ENCODE assay signal across 16 cellular contexts in genomic region chr22:40510965-40511364, GRCh38.
DNase-seq lines count a peak whose midpoint lies in the region; ATAC-seq, FAIRE-seq and TF ChIP-seq lines count a peak whose summit lies in the region.
"Had no signal": no experiment of that assay in that cellular context is flagged by ENCODE, and none has a peak within 500 bp of the region (broad histone marks: within the 10 kb centered on the region; RNA-seq: fewer than 3 reads in every experiment).

No MANE protein-coding gene starts in this region.

- no peak for ATAC-seq in upper lobe of right lung

- peaks cover 42% of the 10 kb centered on the region for H3K4me1 Mint-ChIP-seq in dendritic cell treated with granulocyte-macrophage colony-stimulating factor and Interleukin-4, amounts not matched to agents 40 ng/mL and 50 ng/mL, for 4 days (ENCODE audit: low read depth)

- intact Hi-C loops in dendritic cell treated with granulocyte-macrophage colony-stimulating factor and Interleukin-4, amounts not matched to agents 40 ng/mL and 50 ng/mL, for 4 days (cut with micrococcal nuclease): no loop called here
- intact Hi-C loops in ovary (cut with DNase I) (loop anchor here in 2 of 4 donors (10.0 kb wide), 2 partner anchors 124 to 134 kb away; partner anchors contain the start of gene MRTFA (in 1 of the 2)), upper lobe of right lung (cut with DNase I) (no loop called here)

- no peak for TF ChIP-seq EP300 in ovary (IDR thresholded peaks at IDR 0.05)

- peak overlapping the region; percentile 76 for H3K27ac Mint-ChIP-seq in dendritic cell treated with granulocyte-macrophage colony-stimulating factor and Interleukin-4, amounts not matched to agents 40 ng/mL and 50 ng/mL, for 4 days
- H3K27ac Mint-ChIP-seq: activated B cell treated with CpG ODN at 0.5 μM for 24 hours had no signal

- H3K9me3 ChIP-seq in ovary (no peaks in the 10 kb centered on the region), upper lobe of right lung (no peaks in the 10 kb centered on the region)

- WGBS in ovary, 3 donors: 23 to 41% (median 36%) methylated on average over 1 of the region's 1 CpG

- no peak overlapping the region for H3K4me3 Mint-ChIP-seq in dendritic cell treated with granulocyte-macrophage colony-stimulating factor and Interleukin-4, amounts not matched to agents 40 ng/mL and 50 ng/mL, for 4 days
- H3K4me3 Mint-ChIP-seq: activated B cell treated with CpG ODN at 0.5 μM for 24 hours, neural crest cell had no signal

- H3K27ac ChIP-seq in ovary (peak overlapping the region; percentile 9 to 86), upper lobe of right lung (peak overlapping the region; percentile 73)
- H3K27ac ChIP-seq: 22Rv1 had no signal

- no peak for FAIRE-seq in frontal cortex (lab: Jason Lieb, UNC)

- TF ChIP-seq CTCF in ovary (IDR thresholded peaks at IDR 0.05) (no peak), upper lobe of right lung (IDR thresholded peaks at IDR 0.05) (no peak), foreskin fibroblast (IDR thresholded peaks at IDR 0.05; ENCODE audit: low read depth, low read length) (no peak)

- H3K36me3 Mint-ChIP-seq in dendritic cell treated with granulocyte-macrophage colony-stimulating factor and Interleukin-4, amounts not matched to agents 40 ng/mL and 50 ng/mL, for 4 days (ENCODE audit: low read depth): peaks cover 9% of the 10 kb centered on the region

- no peaks in the 10 kb centered on the region for H3K36me3 ChIP-seq in ovary
- H3K36me3 ChIP-seq in upper lobe of right lung: no peaks in the 10 kb centered on the region

- DNase-seq in DMS 273 (lab: John Stamatoyannopoulos, UW; ENCODE audit: unreplicated experiment) (peak; percentile 31), DMS 273 treated with DMSO at 0.1 percent for 48 hours (lab: John Stamatoyannopoulos, UW) (no peak), ovary (no peak), upper lobe of right lung (no peak), foreskin fibroblast (no peak), frontal cortex (ENCODE audit: low spot score in 2 of 2) (no peak)
- no peak for DNase-seq in activated CD4-positive, CD25-positive, alpha-beta regulatory T cell (lab: John Stamatoyannopoulos, UW)
- DNase-seq: activated B cell treated with CpG ODN at 0.5 μM for 24 hours; activated T-cell treated with anti-CD3 and anti-CD28 coated beads for 4 hours; erythroblast; NCI-H748 treated with DMSO at 0.1 percent for 48 hours; stimulated activated CD4-positive, alpha-beta T cell treated with anti-CD3 and anti-CD28 coated beads, Interleukin-2, amount 100 ng/mL, for 24 hours; stimulated activated naive CD4-positive, alpha-beta T cell had no signal

- no peak overlapping the region for H3K4me3 ChIP-seq in ovary
- H3K4me3 ChIP-seq in upper lobe of right lung: no peak overlapping the region
- no peak overlapping the region for H3K4me3 ChIP-seq in foreskin fibroblast (ENCODE audit: low read depth in 1 of 2, low read length in 2 of 2)

- no peaks in the 10 kb centered on the region for H3K27me3 Mint-ChIP-seq in dendritic cell treated with granulocyte-macrophage colony-stimulating factor and Interleukin-4, amounts not matched to agents 40 ng/mL and 50 ng/mL, for 4 days
- H3K27me3 Mint-ChIP-seq: activated B cell treated with CpG ODN at 0.5 μM for 24 hours had no signal

- no peak for TF ChIP-seq POLR2A in ovary (IDR thresholded peaks at IDR 0.05)

- peaks cover 16% of the 10 kb centered on the region for H3K4me1 ChIP-seq in ovary (ENCODE audit: insufficient read depth)
- H3K4me1 ChIP-seq in upper lobe of right lung: peaks cover 43% of the 10 kb centered on the region

- no peaks in the 10 kb centered on the region for H3K9me3 Mint-ChIP-seq in dendritic cell treated with granulocyte-macrophage colony-stimulating factor and Interleukin-4, amounts not matched to agents 40 ng/mL and 50 ng/mL, for 4 days
- H3K9me3 Mint-ChIP-seq: activated B cell treated with CpG ODN at 0.5 μM for 24 hours, neural crest cell had no signal

- H3K27me3 ChIP-seq in ovary (no peaks in the 10 kb centered on the region), upper lobe of right lung (no peaks in the 10 kb centered on the region)
